9 cellular contexts compared by ENCODE assay signal in genomic region chr10:100934084-100934659, GRCh38. TPM values are rescaled to one million over a fixed set of nuclear protein-coding genes. Genes with fewer than 3 reads are reported as not detected.
A peak's percentile ranks its signal among the peaks of the same experiment; 100 is the strongest.
DNase-seq lines count a peak whose midpoint lies in the region; ATAC-seq, FAIRE-seq and TF ChIP-seq lines count a peak whose summit lies in the region.
"Had no signal": no experiment of that assay in that cellular context is flagged by ENCODE, and none has a peak within 500 bp of the region (broad histone marks: within the 10 kb centered on the region; RNA-seq: fewer than 3 reads in every experiment).

No MANE protein-coding gene starts in this region.

- no peak for FAIRE-seq in urothelium cell line (lab: Jason Lieb, UNC)

- no peaks in the 10 kb centered on the region for H3K9me2 ChIP-seq in OCI-LY1 (ENCODE audit: low read depth, low read length)

- H3K27ac ChIP-seq in left ventricle myocardium inferior (replicated peaks) (no peak overlapping the region), right cardiac atrium (ENCODE audit: low read length) (no peak overlapping the region), OCI-LY1 (ENCODE audit: low read depth, low read length, poor library complexity, severe bottlenecking) (no peak overlapping the region), esophagus muscularis mucosa (replicated peaks in 1 of 4) (no peak overlapping the region), prostate gland (no peak overlapping the region)

- no peaks in the 10 kb centered on the region for H3F3A ChIP-seq in OCI-LY1 (ENCODE audit: insufficient read depth, low read length)

- H3K9me3 ChIP-seq in left ventricle myocardium inferior (replicated peaks) (no peaks in the 10 kb centered on the region), right cardiac atrium (ENCODE audit: control insufficient read depth, low read length) (no peaks in the 10 kb centered on the region), OCI-LY1 (ENCODE audit: low read length) (no peaks in the 10 kb centered on the region), esophagus muscularis mucosa (no peaks in the 10 kb centered on the region), prostate gland (no peaks in the 10 kb centered on the region)

- no peak overlapping the region for H3K4me2 ChIP-seq in OCI-LY1 (ENCODE audit: low read length)

- no peak for TF ChIP-seq EP300 in esophagus muscularis mucosa (IDR thresholded peaks at IDR 0.05)

- no peak overlapping the region for H3K9ac ChIP-seq in OCI-LY1 (ENCODE audit: low read length)

- no peaks in the 10 kb centered on the region for H3K27me3 ChIP-seq in left ventricle myocardium inferior (ENCODE audit: low read depth)
- H3K27me3 ChIP-seq in right cardiac atrium (ENCODE audit: control insufficient read depth, insufficient read depth): no peaks in the 10 kb centered on the region
- no peaks in the 10 kb centered on the region for H3K27me3 ChIP-seq in OCI-LY1 (ENCODE audit: insufficient read depth, low read length)
- no peaks in the 10 kb centered on the region for H3K27me3 ChIP-seq in esophagus muscularis mucosa
- no peaks in the 10 kb centered on the region for H3K27me3 ChIP-seq in prostate gland (replicated peaks; ENCODE audit: insufficient read depth)

- peaks cover 98% of the 10 kb centered on the region for H3K36me3 ChIP-seq in left ventricle myocardium inferior
- H3K36me3 ChIP-seq in OCI-LY1 (ENCODE audit: insufficient read depth, low read length): peaks cover 55% of the 10 kb centered on the region
- peaks cover 47 to 98% (median 83%) of the 10 kb centered on the region in 4 donors for H3K36me3 ChIP-seq in esophagus muscularis mucosa
- peaks cover 0 to 10% of the 10 kb centered on the region in 2 donors for H3K36me3 ChIP-seq in prostate gland

- H2AFZ ChIP-seq in OCI-LY1 (ENCODE audit: low read length): no peak overlapping the region

- intact Hi-C loops in left ventricle myocardium inferior (cut with micrococcal nuclease) (no loop called here), right cardiac atrium (cut with DNase I) (no loop called here), esophagus muscularis mucosa (cut with DNase I) (no loop called here), prostate gland (cut with DNase I) (no loop called here)

- DNase-seq in left ventricle myocardium inferior (no peak), right cardiac atrium (no peak), esophagus muscularis mucosa (ENCODE audit: extremely low spot score) (no peak), urothelium cell line (ENCODE audit: low spot score) (peak; percentile 12), prostate gland (ENCODE audit: low spot score) (no peak)
- no peak for DNase-seq in stimulated activated naive CD8-positive, alpha-beta T cell treated with anti-CD3 and anti-CD28 coated beads, Interleukin-15, Interleukin-2, amounts not matched to agents 100 U/mL and 50 U/mL, for 24 hours
- DNase-seq: NCI-H1930 had no signal

- TF ChIP-seq CTCF in left ventricle myocardium inferior (IDR thresholded peaks at IDR 0.05; ENCODE audit: borderline replicate concordance): peak; percentile 38
- TF ChIP-seq CTCF in OCI-LY1 (IDR thresholded peaks at IDR 0.05; ENCODE audit: low read length): peak; percentile 39
- TF ChIP-seq CTCF in esophagus muscularis mucosa (IDR thresholded peaks at IDR 0.05): peak in 2 of 3 experiments; percentile 20 to 40
- TF ChIP-seq CTCF in prostate gland (IDR thresholded peaks at IDR 0.05): no peak

- peaks cover 20% of the 10 kb centered on the region for H3K4me1 ChIP-seq in left ventricle myocardium inferior
- no peaks in the 10 kb centered on the region for H3K4me1 ChIP-seq in right cardiac atrium (ENCODE audit: control insufficient read depth, insufficient read depth, low read length)
- H3K4me1 ChIP-seq in OCI-LY1 (ENCODE audit: insufficient read depth, low read length, severe bottlenecking): no peaks in the 10 kb centered on the region
- no peaks in the 10 kb centered on the region for H3K4me1 ChIP-seq in esophagus muscularis mucosa
- H3K4me1 ChIP-seq in prostate gland (replicated peaks): no peaks in the 10 kb centered on the region

- no peak for TF ChIP-seq POLR2A in esophagus muscularis mucosa (IDR thresholded peaks at IDR 0.05; ENCODE audit: low read depth)
- TF ChIP-seq POLR2A in prostate gland (IDR thresholded peaks at IDR 0.05): no peak

- 96% methylated on average over 3 of the region's 3 CpGs for WGBS in right cardiac atrium
- 97% methylated on average over 3 of the region's 3 CpGs for WGBS in esophagus muscularis mucosa
- 95% methylated on average over 3 of the region's 3 CpGs for WGBS in prostate gland

- H4K20me1 ChIP-seq in OCI-LY1 (ENCODE audit: insufficient read depth, low read length): no peaks in the 10 kb centered on the region

- H3K79me2 ChIP-seq in OCI-LY1 (ENCODE audit: insufficient read depth, low read length): no peaks in the 10 kb centered on the region

- H3K4me3 ChIP-seq in left ventricle myocardium inferior (no peak overlapping the region), right cardiac atrium (ENCODE audit: low read length) (no peak overlapping the region), OCI-LY1 (ENCODE audit: low read depth, low read length, poor library complexity, severe bottlenecking) (no peak overlapping the region), esophagus muscularis mucosa (no peak overlapping the region), prostate gland (no peak overlapping the region)

- ATAC-seq in right cardiac atrium (no peak), GM18909 (IDR thresholded peaks at IDR 0.05; ENCODE audit: poor library complexity, unreplicated experiment) (no peak)
- ATAC-seq in stimulated activated naive CD8-positive, alpha-beta T cell treated with anti-CD3 and anti-CD28 coated beads, Interleukin-15, Interleukin-2, amounts not matched to agents 100 U/mL and 50 U/mL, for 24 hours: no peak

RNA-seq across cellular contexts. Expression of gene SLF2, which starts 21.4 kb away (rescaled TPM):
- total RNA-seq in left ventricle myocardium inferior: 16.4 TPM
- 10 to 100 TPM; 15.8 to 22.6 (median 20.5) TPM for total RNA-seq in right cardiac atrium
- 7.4 TPM for polyA plus RNA-seq in right cardiac atrium
- 10 to 100 TPM; 19.1 to 34.1 (median 20.8) TPM for total RNA-seq in esophagus muscularis mucosa
- total RNA-seq in prostate gland: 10 to 100 TPM; 25.3 to 77.8 TPM

RNA-seq across cellular contexts. Expression of gene SEMA4G, which starts 35.1 kb away (rescaled TPM):
- total RNA-seq in left ventricle myocardium inferior (0.52 TPM), right cardiac atrium (1 to 10 TPM; 3.1 to 3.8 (median 3.3) TPM), esophagus muscularis mucosa (1 to 10 TPM in 3 of 4 donors, under 1 TPM in 1; 0.66 to 2.5 (median 1.4) TPM), prostate gland (10 to 100 TPM; 24.2 to 31.0 TPM)
- 3.2 TPM for polyA plus RNA-seq in right cardiac atrium

RNA-seq across cellular contexts. Expression of gene MRPL43, which starts 53.1 kb away (rescaled TPM):
- total RNA-seq in left ventricle myocardium inferior (49.7 TPM), right cardiac atrium (10 to 100 TPM; 47.2 to 62.6 (median 60.6) TPM), esophagus muscularis mucosa (10 to 100 TPM; 54.4 to 98.8 (median 82.4) TPM), prostate gland (100 to 1,000 TPM in 1 of 2 donors, 10 to 100 TPM in 1; 98.3 to 119 TPM)
- polyA plus RNA-seq in right cardiac atrium: 90.6 TPM

RNA-seq across cellular contexts. Expression of gene TWNK, which starts 53.2 kb away (rescaled TPM):
- total RNA-seq in left ventricle myocardium inferior: 7.3 TPM
- 1 to 10 TPM; 4.3 to 7.5 (median 5.2) TPM for total RNA-seq in right cardiac atrium
- 4.4 TPM for polyA plus RNA-seq in right cardiac atrium
- 10 to 100 TPM in 2 of 4 donors, 1 to 10 TPM in 2; 3.7 to 11.1 (median 9.0) TPM for total RNA-seq in esophagus muscularis mucosa
- total RNA-seq in prostate gland: 10 to 100 TPM in 1 of 2 donors, 1 to 10 TPM in 1; 9.7 to 17.3 TPM

Comparison
In these comparisons a context has a peak if more than half of its experiments do, and no peak if none do; other contexts are left out.
1. CTCF ChIP-seq: peak in left ventricle myocardium inferior (single experiment), OCI-LY1 (single experiment) and esophagus muscularis mucosa (2 of 3); none in prostate gland (0 of 4).
2. RNA of gene SEMA4G, which starts 35.1 kb away (total RNA-seq): 24.2 to 31.0 TPM in prostate gland; 3.1 to 3.8 TPM in right cardiac atrium, 0.66 to 2.5 TPM in esophagus muscularis mucosa and 0.52 TPM in left ventricle myocardium inferior (single experiment); every median in the first group is over 4 times any median in the second.